2 cellular contexts compared by ENCODE assay signal in the genomic region with DNA sequence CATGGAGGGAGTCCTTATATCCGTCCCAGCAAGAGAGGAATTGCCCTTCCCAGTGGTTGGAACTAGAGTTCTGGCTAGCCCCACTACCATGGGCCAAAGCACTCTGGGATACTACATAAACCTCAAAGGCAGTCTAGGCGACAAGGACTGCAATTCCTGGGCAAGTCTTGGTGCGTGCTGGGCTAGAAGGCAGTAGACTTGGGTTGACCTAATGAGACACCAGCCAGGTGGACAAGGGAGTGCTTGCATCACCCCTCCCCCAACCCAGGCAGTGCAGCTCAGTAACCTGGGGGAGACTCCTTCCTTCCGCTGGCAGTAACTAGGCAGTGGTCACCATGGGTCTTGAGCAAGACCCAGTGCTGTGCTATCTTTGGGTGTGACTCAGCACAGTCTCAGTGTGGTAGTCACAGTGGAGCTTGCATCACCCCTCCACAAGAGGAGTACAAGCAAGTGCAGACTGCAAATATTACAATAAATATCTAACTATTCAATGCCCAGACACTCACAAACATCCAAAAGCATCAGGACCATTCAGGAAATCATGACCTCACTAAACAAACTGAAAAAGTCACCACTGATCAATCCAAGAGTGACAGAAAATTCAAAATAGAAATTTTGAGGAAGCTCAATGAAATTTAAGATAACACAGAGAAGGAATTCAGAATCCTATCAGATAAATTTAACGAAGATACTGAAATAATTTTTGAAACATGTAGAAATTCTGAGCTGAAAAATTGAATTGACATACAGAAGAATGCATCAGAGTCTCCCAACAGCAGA.
TF ChIP-seq lines count a peak whose summit lies in the region.

No MANE protein-coding gene starts in this region.

TF ChIP-seq in A549, 52 proteins besides CTCF, POLR2A, EP300 and RAD21 (continued from another document and continues in another):
- no peak for TF ChIP-seq REST (IDR thresholded peaks at IDR 0.05)
- TF ChIP-seq TFCP2L1 (CRISPR knock-in tag; IDR thresholded peaks at IDR 0.05) = no peak
- no peak for TF ChIP-seq HOXB13 (CRISPR knock-in tag; IDR thresholded peaks at IDR 0.05; ENCODE audit: low read depth)
- TF ChIP-seq RFX5 (IDR thresholded peaks at IDR 0.05) = 0 out of 2 replicates have a peak, but pooled peaks have one; percentile 54
- no peak for TF ChIP-seq E2F6 (IDR thresholded peaks at IDR 0.05; ENCODE audit: borderline replicate concordance, low read depth)
- TF ChIP-seq KDM5A (IDR thresholded peaks at IDR 0.05) = no peak
- TF ChIP-seq ZSCAN20 (CRISPR knock-in tag; IDR thresholded peaks at IDR 0.05) = no peak
- no peak for TF ChIP-seq ESRRA (IDR thresholded peaks at IDR 0.05; ENCODE audit: borderline replicate concordance, low read length)
- no peak for TF ChIP-seq RCOR1 (IDR thresholded peaks at IDR 0.05; ENCODE audit: low read depth, low read length)
- no peak for TF ChIP-seq PHF8 (IDR thresholded peaks at IDR 0.05; ENCODE audit: borderline replicate concordance, low read depth)
- no peak for TF ChIP-seq NPAS2 (CRISPR knock-in tag; IDR thresholded peaks at IDR 0.05; ENCODE audit: borderline replicate concordance)
- no peak for TF ChIP-seq USF2 (IDR thresholded peaks at IDR 0.05)
- TF ChIP-seq FOXS1 (CRISPR knock-in tag; IDR thresholded peaks at IDR 0.05) = no peak
- no peak for TF ChIP-seq TP53 (CRISPR knock-in tag; IDR thresholded peaks at IDR 0.05)
- TF ChIP-seq ELK1 (IDR thresholded peaks at IDR 0.05; ENCODE audit: low read depth, low read length) = no peak
- no peak for TF ChIP-seq BHLHE40 (IDR thresholded peaks at IDR 0.05; ENCODE audit: low read depth, low read length)
- no peak for TF ChIP-seq POLR2AphosphoS2 (conservative IDR thresholded peaks at IDR 0.05; ENCODE audit: low read length)
- peak; percentile 99 to 100 for TF ChIP-seq CEBPB (IDR thresholded peaks at IDR 0.05)
- no peak for TF ChIP-seq NR3C1 (IDR thresholded peaks at IDR 0.05)
- TF ChIP-seq ZNF302 (CRISPR knock-in tag; IDR thresholded peaks at IDR 0.05) = no peak
- TF ChIP-seq CBX8 (IDR thresholded peaks at IDR 0.05) = no peak
- no peak for TF ChIP-seq HDAC2 (IDR thresholded peaks at IDR 0.05)
- TF ChIP-seq HEYL (CRISPR knock-in tag; IDR thresholded peaks at IDR 0.05) = no peak
- TF ChIP-seq RNF2 (IDR thresholded peaks at IDR 0.05; ENCODE audit: borderline replicate concordance, low read depth) = no peak
- TF ChIP-seq KDM1A (IDR thresholded peaks at IDR 0.05; ENCODE audit: low read depth) = no peak
- no peak for TF ChIP-seq SREBF2 (IDR thresholded peaks at IDR 0.05)
- peak; percentile 98 for TF ChIP-seq JUNB (IDR thresholded peaks at IDR 0.05)
- peak; percentile 95 to 97 for TF ChIP-seq JUN (IDR thresholded peaks at IDR 0.05)
- TF ChIP-seq FOSL2 (IDR thresholded peaks at IDR 0.05) = peak; percentile 97
- peak; percentile 98 for TF ChIP-seq FOSL2 (CRISPR knock-in tag; IDR thresholded peaks at IDR 0.05)
- TF ChIP-seq CHD4 (IDR thresholded peaks at IDR 0.05; ENCODE audit: borderline replicate concordance) = no peak
- peak; percentile 33; the same call in 1 of the 2 replicates for TF ChIP-seq HOXB5 (CRISPR knock-in tag; IDR thresholded peaks at IDR 0.05)
- TF ChIP-seq EHF (CRISPR knock-in tag; IDR thresholded peaks at IDR 0.05) = no peak
- TF ChIP-seq MAZ (IDR thresholded peaks at IDR 0.05; ENCODE audit: borderline replicate concordance, low read depth, low read length) = no peak

TF ChIP-seq in SK-N-SH, 30 proteins besides CTCF, POLR2A, EP300 and RAD21 (continued from another document):
- TF ChIP-seq, protein P1, sequence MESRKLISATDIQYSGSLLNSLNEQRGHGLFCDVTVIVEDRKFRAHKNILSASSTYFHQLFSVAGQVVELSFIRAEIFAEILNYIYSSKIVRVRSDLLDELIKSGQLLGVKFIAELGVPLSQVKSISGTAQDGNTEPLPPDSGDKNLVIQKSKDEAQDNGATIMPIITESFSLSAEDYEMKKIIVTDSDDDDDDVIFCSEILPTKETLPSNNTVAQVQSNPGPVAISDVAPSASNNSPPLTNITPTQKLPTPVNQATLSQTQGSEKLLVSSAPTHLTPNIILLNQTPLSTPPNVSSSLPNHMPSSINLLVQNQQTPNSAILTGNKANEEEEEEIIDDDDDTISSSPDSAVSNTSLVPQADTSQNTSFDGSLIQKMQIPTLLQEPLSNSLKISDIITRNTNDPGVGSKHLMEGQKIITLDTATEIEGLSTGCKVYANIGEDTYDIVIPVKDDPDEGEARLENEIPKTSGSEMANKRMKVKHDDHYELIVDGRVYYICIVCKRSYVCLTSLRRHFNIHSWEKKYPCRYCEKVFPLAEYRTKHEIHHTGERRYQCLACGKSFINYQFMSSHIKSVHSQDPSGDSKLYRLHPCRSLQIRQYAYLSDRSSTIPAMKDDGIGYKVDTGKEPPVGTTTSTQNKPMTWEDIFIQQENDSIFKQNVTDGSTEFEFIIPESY (IDR thresholded peaks at IDR 0.05; ENCODE audit: borderline replicate concordance, low read depth) = peak; percentile 59; the same call in 1 of the 2 replicates
- 0 out of 2 replicates have a peak, but pooled peaks have one; percentile 9 for TF ChIP-seq REST (IDR thresholded peaks at IDR 0.05; ENCODE audit: low read depth, low read length)
- TF ChIP-seq JUND (IDR thresholded peaks at IDR 0.05) = peak; percentile 73
- TF ChIP-seq RXRA (IDR thresholded peaks at IDR 0.05; ENCODE audit: borderline replicate concordance, low read depth) = peak; percentile 50; the same call in 1 of the 2 replicates
- TF ChIP-seq TCF12 (IDR thresholded peaks at IDR 0.05) = peak; percentile 71
- TF ChIP-seq TEAD4 (IDR thresholded peaks at IDR 0.05; ENCODE audit: borderline replicate concordance, insufficient read depth) = 0 out of 2 replicates have a peak, but pooled peaks have one; percentile 27
- no peak for TF ChIP-seq SIN3A (IDR thresholded peaks at IDR 0.05; ENCODE audit: borderline replicate concordance, low read depth, low read length)
- no peak for TF ChIP-seq NRF1 (IDR thresholded peaks at IDR 0.05; ENCODE audit: low read depth, low read length)
- peak; percentile 58 for TF ChIP-seq PBX3 (IDR thresholded peaks at IDR 0.05)
- TF ChIP-seq, protein P2, sequence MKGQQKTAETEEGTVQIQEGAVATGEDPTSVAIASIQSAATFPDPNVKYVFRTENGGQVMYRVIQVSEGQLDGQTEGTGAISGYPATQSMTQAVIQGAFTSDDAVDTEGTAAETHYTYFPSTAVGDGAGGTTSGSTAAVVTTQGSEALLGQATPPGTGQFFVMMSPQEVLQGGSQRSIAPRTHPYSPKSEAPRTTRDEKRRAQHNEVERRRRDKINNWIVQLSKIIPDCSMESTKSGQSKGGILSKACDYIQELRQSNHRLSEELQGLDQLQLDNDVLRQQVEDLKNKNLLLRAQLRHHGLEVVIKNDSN (IDR thresholded peaks at IDR 0.05; ENCODE audit: borderline replicate concordance, low read depth) = no peak
- 0 out of 2 replicates have a peak, but pooled peaks have one; percentile 9 for TF ChIP-seq GABPA (IDR thresholded peaks at IDR 0.05; ENCODE audit: low read depth)
- TF ChIP-seq MEF2A (IDR thresholded peaks at IDR 0.05; ENCODE audit: borderline replicate concordance, low read depth) = peak; percentile 87
- TF ChIP-seq RFX5 (IDR thresholded peaks at IDR 0.05; ENCODE audit: low read length) = no peak
- no peak for TF ChIP-seq TAF1 (IDR thresholded peaks at IDR 0.05; ENCODE audit: borderline replicate concordance, low read depth, low read length)
- TF ChIP-seq FOSL2 (IDR thresholded peaks at IDR 0.05; ENCODE audit: borderline replicate concordance, low read depth) = peak; percentile 90
- no peak for TF ChIP-seq GATA2 (CRISPR knock-in tag; IDR thresholded peaks at IDR 0.05)
